18 cellular contexts compared by ENCODE assay signal in genomic region chr3:120622457-120622856, GRCh38. TPM values are rescaled to one million over a fixed set of nuclear protein-coding genes. Genes with fewer than 3 reads are reported as not detected.
DNase-seq lines count a peak whose midpoint lies in the region; ATAC-seq and TF ChIP-seq lines count a peak whose summit lies in the region.
"Had no signal": no experiment of that assay in that cellular context is flagged by ENCODE, and none has a peak within 500 bp of the region (broad histone marks: within the 10 kb centered on the region; RNA-seq: fewer than 3 reads in every experiment).

No MANE protein-coding gene starts in this region.

- H3K4me3 ChIP-seq in HUES48 (ENCODE audit: low read depth, low read length) (no peak overlapping the region; the same call in 1 of the 2 replicates), SJSA1 (no peak overlapping the region), smooth muscle cell (no peak overlapping the region)

- DNase-seq in SJSA1 (ENCODE audit: low read depth in 1 of 2, low spot score in 2 of 2) (no peak), smooth muscle cell (lab: John Stamatoyannopoulos, UW; ENCODE audit: unreplicated experiment) (no peak), middle frontal gyrus (ENCODE audit: extremely low spot score, low spot score) (no peak), NCI-H748 (lab: John Stamatoyannopoulos, UW; ENCODE audit: unreplicated experiment) (no peak)
- DNase-seq: 8988T, HCEC 1CT, NCI-H1417 treated with DMSO at 0.1 percent for 48 hours, NCI-H187, NCI-H2171 treated with DMSO at 0.1 percent for 48 hours, NCI-H345, NCI-H774 had no signal

- H3K79me2 ChIP-seq in smooth muscle cell (ENCODE audit: low read depth): no peaks in the 10 kb centered on the region

- WGBS in smooth muscle cell (ENCODE audit: low lambda C conversion rate): 82% methylated on average over 3 of the region's 3 CpGs

- no peak for ATAC-seq in HG03571 (IDR thresholded peaks at IDR 0.05; ENCODE audit: unreplicated experiment)
- ATAC-seq: Panc1 had no signal

- H3K27me3 ChIP-seq in HUES48 (ENCODE audit: control insufficient read depth, insufficient read depth, low read length) (no peaks in the 10 kb centered on the region), SJSA1 (replicated peaks) (no peaks in the 10 kb centered on the region), smooth muscle cell (ENCODE audit: low read depth) (no peaks in the 10 kb centered on the region)

- TF ChIP-seq CTCF in C4-2B (conservative IDR thresholded peaks at IDR 0.05): no peak
- no peak for TF ChIP-seq CTCF in smooth muscle cell (IDR thresholded peaks at IDR 0.05; ENCODE audit: borderline replicate concordance, insufficient read depth, poor library complexity, severe bottlenecking)

- H2AFZ ChIP-seq in smooth muscle cell (ENCODE audit: low read depth): no peak overlapping the region

- no peaks in the 10 kb centered on the region for H3F3A ChIP-seq in smooth muscle cell (ENCODE audit: low read depth)

- no peaks in the 10 kb centered on the region for H4K20me1 ChIP-seq in smooth muscle cell (ENCODE audit: low read depth)

- H3K9ac ChIP-seq in HUES48 (ENCODE audit: low read depth, low read length) (no peak overlapping the region), smooth muscle cell (ENCODE audit: low read depth) (no peak overlapping the region)

- H3K36me3 ChIP-seq in HUES48 (ENCODE audit: control insufficient read depth, insufficient read depth, low read length) (no peaks in the 10 kb centered on the region), SJSA1 (no peaks in the 10 kb centered on the region), smooth muscle cell (ENCODE audit: low read depth) (no peaks in the 10 kb centered on the region)

- H3K27ac ChIP-seq in C4-2B (peak overlapping the region; percentile 33; the same call in 1 of the 2 replicates), HUES48 (ENCODE audit: low read depth, low read length) (peak overlapping the region; percentile 85), SJSA1 (peak overlapping the region; percentile 44; the same call in 1 of the 2 replicates), smooth muscle cell (ENCODE audit: low read depth) (peak overlapping the region; percentile 77)
- H3K27ac ChIP-seq: RWPE1 had no signal

- H3K9me3 ChIP-seq in HUES48 (ENCODE audit: control insufficient read depth, insufficient read depth, low read length) (peaks cover 29% of the 10 kb centered on the region), SJSA1 (replicated peaks) (no peaks in the 10 kb centered on the region), smooth muscle cell (replicated peaks; ENCODE audit: low read depth) (no peaks in the 10 kb centered on the region)

- no peaks in the 10 kb centered on the region for H3K4me1 ChIP-seq in HUES48 (ENCODE audit: control insufficient read depth, insufficient read depth, low read length)
- H3K4me1 ChIP-seq in SJSA1 (replicated peaks): peaks cover 11% of the 10 kb centered on the region
- no peaks in the 10 kb centered on the region for H3K4me1 ChIP-seq in smooth muscle cell (ENCODE audit: low read depth)

- no peak overlapping the region for H3K4me2 ChIP-seq in smooth muscle cell

RNA-seq across cellular contexts. Expression of gene NDUFB4, which starts 26.3 kb away (rescaled TPM):
- total RNA-seq in SJSA1 (2014; rRNA removed; shearing (Covaris generic)): 84.1 and 135 TPM in 2 replicates
- total RNA-seq in smooth muscle cell: 175 and 270 TPM in 2 replicates
- 484 and 493 TPM in 2 replicates for polyA plus RNA-seq in smooth muscle cell

RNA-seq across cellular contexts. Expression of gene HGD, which starts 59.6 kb away (rescaled TPM):
- total RNA-seq in SJSA1 (2014; rRNA removed; shearing (Covaris generic)): not detected in 2 replicates
- 3.8 and 5.1 TPM in 2 replicates for total RNA-seq in smooth muscle cell
- 8.8 and 10.9 TPM in 2 replicates for polyA plus RNA-seq in smooth muscle cell
- total RNA-seq: G401, H1 had no signal

Comparison
In these comparisons a context has a peak if more than half of its experiments do, and no peak if none do; other contexts are left out.
1. H3K27ac ChIP-seq: peak in every context shown above with its lines; median percentile 85 in HUES48; 77 in smooth muscle cell; 44 in SJSA1; 33 in C4-2B.